Comparison of ENCODE assay signal across 9 cellular contexts in genomic region chr14:68955164-68955921, GRCh38. TPM values are rescaled to one million over a fixed set of nuclear protein-coding genes. Genes with fewer than 3 reads are reported as not detected.
DNase-seq lines count a peak whose midpoint lies in the region; ATAC-seq and TF ChIP-seq lines count a peak whose summit lies in the region.
"Had no signal": no experiment of that assay in that cellular context is flagged by ENCODE, and none has a peak within 500 bp of the region (broad histone marks: within the 10 kb centered on the region; RNA-seq: fewer than 3 reads in every experiment).

No MANE protein-coding gene starts in this region.

- DNase-seq in Panc1 (ENCODE audit: low read depth, low spot score): no peak
- DNase-seq in fibroblast of gingiva (ENCODE audit: low read depth): peak; percentile 34
- DNase-seq in NCI-H345 treated with DMSO at 0.1 percent for 48 hours (lab: John Stamatoyannopoulos, UW; ENCODE audit: unreplicated experiment): no peak
- no peak for DNase-seq in NCI-H524 (lab: John Stamatoyannopoulos, UW)
- no peak for DNase-seq in mesenteric fat pad (ENCODE audit: low spot score)
- no peak for DNase-seq in SKM-1 (lab: John Stamatoyannopoulos, UW; ENCODE audit: unreplicated experiment)
- DNase-seq: activated CD4-positive, alpha-beta T cell treated with anti-CD3 and anti-CD28 coated beads for 4 hours had no signal

- intact Hi-C loops in Panc1 (cut with micrococcal nuclease; ENCODE audit: unreplicated experiment): no loop called here

- no peak overlapping the region; a peak in 1 of 22 replicates for H3K9ac ChIP-seq in BLaER1 treated with 17β-estradiol and CSF1 and Interleukin-3, amounts not matched to agents 10 nM and 100 nM

- H3K4me3 ChIP-seq in BLaER1 treated with 17β-estradiol and CSF1 and Interleukin-3, amounts not matched to agents 10 nM and 100 nM: no peak overlapping the region
- no peak overlapping the region for H3K4me3 ChIP-seq in Panc1 (ENCODE audit: low read depth in 2 of 2, low read length in 2 of 2)
- H3K4me3 ChIP-seq in neutrophil (ENCODE audit: low read depth in 1 of 2, low read length in 1 of 2): no peak overlapping the region

- TF ChIP-seq CTCF in Panc1 (IDR thresholded peaks at IDR 0.05): no peak
- no peak for TF ChIP-seq CTCF in neutrophil (IDR thresholded peaks at IDR 0.05)

- CTCF ChIA-PET in Panc1 (lab: Charles Lee): no interaction called here

- no peaks in the 10 kb centered on the region for H3K9me3 ChIP-seq in BLaER1 treated with 17β-estradiol and CSF1 and Interleukin-3, amounts not matched to agents 10 nM and 100 nM (replicated peaks in 1 of 11)
- no peaks in the 10 kb centered on the region for H3K9me3 ChIP-seq in Panc1 (ENCODE audit: control insufficient read depth, insufficient read depth, low read depth, low read length)
- H3K9me3 ChIP-seq in neutrophil: no peaks in the 10 kb centered on the region

- peaks cover 24 to 94% (median 68%) of the 10 kb centered on the region in 11 experiments; a peak in 21 of 22 replicates for H4K20me1 ChIP-seq in BLaER1 treated with 17β-estradiol and CSF1 and Interleukin-3, amounts not matched to agents 10 nM and 100 nM

- peak overlapping the region in 10 of 11 experiments; percentile 5 to 89 (median 67); a peak in 11 of 22 replicates for H3K4me2 ChIP-seq in BLaER1 treated with 17β-estradiol and CSF1 and Interleukin-3, amounts not matched to agents 10 nM and 100 nM

- in situ Hi-C loops in Panc1 (cut with HindIII; ENCODE audit: low pct_unique_long_range_greater_than_20kb, low sequenced_read_pairs): no loop called here

- H3K36me3 ChIP-seq in BLaER1 treated with 17β-estradiol and CSF1 and Interleukin-3, amounts not matched to agents 10 nM and 100 nM: peaks cover 0 to 36% (median 19%) of the 10 kb centered on the region in 11 experiments; a peak in 17 of 22 replicates
- H3K36me3 ChIP-seq in Panc1 (ENCODE audit: control insufficient read depth, insufficient read depth, low read length) (no peaks in the 10 kb centered on the region), neutrophil (peaks cover 7% of the 10 kb centered on the region)

- H3K27ac ChIP-seq in BLaER1 treated with 17β-estradiol and CSF1 and Interleukin-3, amounts not matched to agents 10 nM and 100 nM: peak overlapping the region in 2 of 11 experiments; percentile 1 to 15; a peak in 1 of 22 replicates
- H3K27ac ChIP-seq in Panc1 (ENCODE audit: low read length) (peak overlapping the region; percentile 73), neutrophil (peak overlapping the region; percentile 97)

- BruUV-seq in Panc1 (replicated peaks; lab: Mats Ljungman, UMichigan): no TSS peak

- ATAC-seq in Panc1: no peak

- no peaks in the 10 kb centered on the region for H3K27me3 ChIP-seq in BLaER1 treated with 17β-estradiol and CSF1 and Interleukin-3, amounts not matched to agents 10 nM and 100 nM
- H3K27me3 ChIP-seq in Panc1 (ENCODE audit: control insufficient read depth, insufficient read depth, low read length) (no peaks in the 10 kb centered on the region), neutrophil (no peaks in the 10 kb centered on the region)

- H3K4me1 ChIP-seq in BLaER1 treated with 17β-estradiol and CSF1 and Interleukin-3, amounts not matched to agents 10 nM and 100 nM: peaks cover 79 to 100% (median 89%) of the 10 kb centered on the region in 10 experiments
- H3K4me1 ChIP-seq in Panc1 (ENCODE audit: control insufficient read depth, insufficient read depth, low read length): peaks cover 69% of the 10 kb centered on the region
- peaks cover 87 to 96% of the 10 kb centered on the region in 2 experiments for H3K4me1 ChIP-seq in neutrophil (ENCODE audit: control insufficient read depth in 1 of 2, insufficient read depth in 1 of 2, low read depth in 1 of 2, low read length in 1 of 2)

- POLR2A ChIA-PET in Panc1 (lab: Charles Lee): interaction anchor here (0.6 kb wide), 1 partner anchor 29 kb away, joined by 11 read pairs; no protein-coding TSS in a partner anchor

RNA-seq across cellular contexts. Expression of gene ACTN1, which starts 23.8 kb away (rescaled TPM):
- total RNA-seq in Panc1 (2021; ENCODE audit: unreplicated experiment) (212 TPM), mesenteric fat pad (215 TPM)
- polyA plus RNA-seq in Panc1 (2012; ENCODE audit: insufficient read length): 336 TPM
